Comparison of ENCODE assay signal across 9 cellular contexts in genomic region chr13:30341815-30342570, GRCh38. TPM values are rescaled to one million over a fixed set of nuclear protein-coding genes. Genes with fewer than 3 reads are reported as not detected.
DNase-seq lines count a peak whose midpoint lies in the region; ATAC-seq and TF ChIP-seq lines count a peak whose summit lies in the region.
"Had no signal": no experiment of that assay in that cellular context is flagged by ENCODE, and none has a peak within 500 bp of the region (broad histone marks: within the 10 kb centered on the region; RNA-seq: fewer than 3 reads in every experiment).

No MANE protein-coding gene starts in this region.

- H3K36me3 ChIP-seq in DND-41 (ENCODE audit: insufficient read depth, low read length): no peaks in the 10 kb centered on the region

- H3K4me3 ChIP-seq in DND-41 (ENCODE audit: low read depth in 1 of 2, low read length in 2 of 2): no peak overlapping the region

- no peaks in the 10 kb centered on the region for H3K9me3 ChIP-seq in DND-41 (ENCODE audit: insufficient read depth, low read length, severe bottlenecking)

- ATAC-seq in DND-41 (ENCODE audit: insufficient read depth, low read depth): no peak
- no peak for ATAC-seq in GM21381 (IDR thresholded peaks at IDR 0.05; ENCODE audit: unreplicated experiment)
- ATAC-seq in HG02840 (IDR thresholded peaks at IDR 0.05; ENCODE audit: low FRiP score, unreplicated experiment): no peak

- H3K4me2 ChIP-seq in DND-41 (ENCODE audit: insufficient read depth, low read length): no peak overlapping the region

- H3K27ac ChIP-seq in DND-41 (ENCODE audit: low read length): 0 out of 2 replicates have a peak overlapping the region, but pooled peaks have one; percentile 20
- peak overlapping the region; percentile 74 for H3K27ac ChIP-seq in RWPE1

- H3K79me2 ChIP-seq in DND-41 (ENCODE audit: insufficient read depth, low read length): no peaks in the 10 kb centered on the region

- CTCF ChIA-PET in RWPE1 (lab: Yijun Ruan, JAX): interaction anchor here (0.6 kb wide), 1 partner anchor 335 kb away, joined by 3 read pairs; no protein-coding TSS in a partner anchor

- DNase-seq in DND-41: no peak
- DNase-seq in RWPE1 (ENCODE audit: low spot score): peak; percentile 76
- DNase-seq in globus pallidus (ENCODE audit: low spot score): peak; percentile 72
- DNase-seq in pulmonary artery endothelial cell (ENCODE audit: low read depth, low spot score): peak; percentile 39
- DNase-seq in T-helper 9 cell: no peak
- DNase-seq in SHP77 (lab: John Stamatoyannopoulos, UW): no peak
- DNase-seq: islet precursor cell had no signal

- H3K9ac ChIP-seq in DND-41 (ENCODE audit: low read depth, low read length): no peak overlapping the region

- POLR2A ChIA-PET in RWPE1 (lab: Yijun Ruan, JAX; ENCODE audit: low non-redundant PET): interaction anchor here (0.6 kb wide), 1 partner anchor 217 kb away, joined by 3 read pairs; no protein-coding TSS in a partner anchor

- H3K4me1 ChIP-seq in DND-41 (ENCODE audit: insufficient read depth, low read length): peaks cover 45% of the 10 kb centered on the region

- no peak for TF ChIP-seq CTCF in DND-41 (IDR thresholded peaks at IDR 0.05; ENCODE audit: borderline replicate concordance, extremely low read depth, low read length, poor library complexity, severe bottlenecking)
- TF ChIP-seq CTCF in RWPE1 (conservative IDR thresholded peaks at IDR 0.05; ENCODE audit: low read depth): no peak

- no peaks in the 10 kb centered on the region for H4K20me1 ChIP-seq in DND-41 (ENCODE audit: insufficient read depth, low read length)

- H3K27me3 ChIP-seq in DND-41 (ENCODE audit: insufficient read depth, low read length, poor library complexity): no peaks in the 10 kb centered on the region

- no peak overlapping the region for H2AFZ ChIP-seq in DND-41 (ENCODE audit: low read depth, low read length)

RNA-seq across cellular contexts. Expression of gene KATNAL1, which starts 34.6 kb away (rescaled TPM):
- total RNA-seq in pulmonary artery endothelial cell: 17.9 and 23.7 TPM in 2 replicates

Comparison
In these comparisons a context has a peak if more than half of its experiments do, and no peak if none do; other contexts are left out.
1. DNase-seq: peak in RWPE1 (single experiment), globus pallidus (single experiment) and pulmonary artery endothelial cell (single experiment); none in DND-41 (single experiment), T-helper 9 cell (single experiment) and SHP77 (0 of 2).